ENCODE assay signal across 1 cellular context in the genomic region with DNA sequence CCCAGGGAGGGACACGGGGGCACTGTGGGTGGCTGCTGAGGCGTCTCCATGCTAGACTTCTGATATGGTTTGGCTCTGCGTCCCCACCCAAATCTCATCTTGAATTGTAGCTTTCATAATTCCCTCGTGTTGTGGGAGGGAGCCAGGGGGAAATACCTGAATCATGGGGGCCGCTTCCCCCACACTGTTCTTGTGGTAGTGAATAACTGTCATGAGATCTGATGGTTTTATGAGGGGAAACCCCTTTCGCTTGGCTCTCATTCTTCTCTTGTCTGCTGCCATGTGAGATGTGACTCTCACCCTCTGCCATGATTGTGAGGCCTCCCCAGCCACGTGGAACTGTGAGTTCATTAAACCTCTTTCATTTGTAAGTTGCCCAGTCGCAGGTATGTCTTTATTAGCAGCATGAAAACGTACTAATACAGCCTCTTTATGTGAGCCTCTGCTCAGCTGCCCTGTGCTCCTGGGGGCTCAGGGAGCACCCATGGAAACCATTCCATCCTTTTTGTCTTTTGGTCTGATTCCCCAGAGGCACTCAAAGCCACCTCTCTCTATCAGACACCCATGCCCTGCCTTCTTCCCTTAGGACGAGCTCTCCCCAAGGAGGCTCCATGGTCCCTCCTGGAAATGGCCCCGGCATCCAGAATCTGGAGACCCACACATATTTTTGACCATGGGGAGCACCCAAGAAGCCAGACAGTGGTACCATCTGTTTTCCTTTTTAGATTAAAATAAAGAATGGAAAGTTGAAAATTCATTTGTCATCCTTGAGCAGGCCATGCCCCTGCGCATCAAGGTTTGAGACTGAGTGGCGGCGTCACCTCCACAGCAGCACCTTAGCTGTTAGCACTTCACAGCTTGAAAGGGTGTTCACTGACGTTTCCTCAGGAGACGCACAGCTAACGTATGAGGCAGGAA.
TF ChIP-seq lines count a peak whose summit lies in the region.

No MANE protein-coding gene starts in this region.

TF ChIP-seq in HepG2, 621 proteins besides CTCF, POLR2A, EP300 and RAD21:
- no peak for TF ChIP-seq MED1 (CRISPR knock-in tag; IDR thresholded peaks at IDR 0.05)
- peak; percentile 76; the same call in 1 of the 2 replicates for TF ChIP-seq ZNF629 (CRISPR knock-in tag; conservative IDR thresholded peaks at IDR 0.05)
